ENCODE assay signal across 1 cellular context in the genomic region with DNA sequence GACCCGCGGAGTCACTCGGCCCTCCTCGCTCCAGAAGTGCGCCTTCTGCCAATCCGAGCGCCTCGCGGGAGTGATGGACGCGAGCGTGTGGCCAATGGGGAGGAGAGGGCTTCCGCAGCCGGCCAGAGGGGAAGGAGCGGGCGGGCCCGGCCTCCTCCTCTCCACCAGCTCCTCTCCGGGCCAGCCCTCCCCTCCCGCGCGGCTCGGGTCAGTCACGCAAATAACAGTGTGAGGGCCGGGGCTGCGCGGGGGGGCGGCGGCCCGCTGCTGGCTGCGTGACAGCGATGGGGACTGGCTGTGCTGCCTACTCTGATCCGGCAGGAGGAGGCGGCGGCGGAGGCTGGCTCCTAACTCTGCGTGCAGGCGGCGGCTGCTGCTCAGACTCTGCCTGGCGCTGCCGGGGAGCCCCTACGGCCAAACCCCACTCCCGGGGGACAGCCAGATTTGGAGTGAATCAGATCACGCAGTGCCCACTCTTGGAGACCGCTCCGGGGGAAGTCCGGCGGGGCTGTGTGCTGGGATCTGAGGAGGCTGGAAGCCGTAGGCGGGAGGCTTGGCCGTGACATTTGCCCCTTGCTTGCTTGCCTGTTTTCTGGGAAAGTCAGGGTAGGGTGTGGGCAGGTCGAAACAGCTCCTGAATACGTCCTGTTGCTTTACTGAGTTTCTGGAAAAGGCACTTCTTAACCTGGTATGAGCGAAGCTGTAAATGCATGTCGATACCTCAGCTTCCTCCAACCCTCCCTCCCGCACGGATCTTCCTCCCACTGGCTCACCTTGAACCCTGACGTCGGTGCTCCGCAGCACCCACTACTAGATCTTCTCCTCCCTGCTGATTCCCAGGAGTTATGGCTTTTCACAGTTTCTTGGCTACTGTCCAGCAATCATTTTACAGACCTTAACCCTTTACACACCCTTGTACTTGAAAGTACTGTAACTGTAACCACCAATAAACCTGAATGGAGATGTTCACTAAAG.
A peak's percentile ranks its signal among the peaks of the same experiment; 100 is the strongest.
TF ChIP-seq lines count a peak whose summit lies in the region.

No MANE protein-coding gene starts in this region.

TF ChIP-seq in GM12878, 131 proteins besides CTCF, POLR2A, EP300 and RAD21 (continued from another document and continues in another):
- TF ChIP-seq, protein P1, sequence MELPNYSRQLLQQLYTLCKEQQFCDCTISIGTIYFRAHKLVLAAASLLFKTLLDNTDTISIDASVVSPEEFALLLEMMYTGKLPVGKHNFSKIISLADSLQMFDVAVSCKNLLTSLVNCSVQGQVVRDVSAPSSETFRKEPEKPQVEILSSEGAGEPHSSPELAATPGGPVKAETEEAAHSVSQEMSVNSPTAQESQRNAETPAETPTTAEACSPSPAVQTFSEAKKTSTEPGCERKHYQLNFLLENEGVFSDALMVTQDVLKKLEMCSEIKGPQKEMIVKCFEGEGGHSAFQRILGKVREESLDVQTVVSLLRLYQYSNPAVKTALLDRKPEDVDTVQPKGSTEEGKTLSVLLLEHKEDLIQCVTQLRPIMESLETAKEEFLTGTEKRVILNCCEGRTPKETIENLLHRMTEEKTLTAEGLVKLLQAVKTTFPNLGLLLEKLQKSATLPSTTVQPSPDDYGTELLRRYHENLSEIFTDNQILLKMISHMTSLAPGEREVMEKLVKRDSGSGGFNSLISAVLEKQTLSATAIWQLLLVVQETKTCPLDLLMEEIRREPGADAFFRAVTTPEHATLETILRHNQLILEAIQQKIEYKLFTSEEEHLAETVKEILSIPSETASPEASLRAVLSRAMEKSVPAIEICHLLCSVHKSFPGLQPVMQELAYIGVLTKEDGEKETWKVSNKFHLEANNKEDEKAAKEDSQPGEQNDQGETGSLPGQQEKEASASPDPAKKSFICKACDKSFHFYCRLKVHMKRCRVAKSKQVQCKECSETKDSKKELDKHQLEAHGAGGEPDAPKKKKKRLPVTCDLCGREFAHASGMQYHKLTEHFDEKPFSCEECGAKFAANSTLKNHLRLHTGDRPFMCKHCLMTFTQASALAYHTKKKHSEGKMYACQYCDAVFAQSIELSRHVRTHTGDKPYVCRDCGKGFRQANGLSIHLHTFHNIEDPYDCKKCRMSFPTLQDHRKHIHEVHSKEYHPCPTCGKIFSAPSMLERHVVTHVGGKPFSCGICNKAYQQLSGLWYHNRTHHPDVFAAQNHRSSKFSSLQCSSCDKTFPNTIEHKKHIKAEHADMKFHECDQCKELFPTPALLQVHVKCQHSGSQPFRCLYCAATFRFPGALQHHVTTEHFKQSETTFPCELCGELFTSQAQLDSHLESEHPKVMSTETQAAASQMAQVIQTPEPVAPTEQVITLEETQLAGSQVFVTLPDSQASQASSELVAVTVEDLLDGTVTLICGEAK (IDR thresholded peaks at IDR 0.05; ENCODE audit: borderline replicate concordance), result no peak
- TF ChIP-seq ETV6 (conservative IDR thresholded peaks at IDR 0.05 in 1 of 2, IDR thresholded peaks at IDR 0.05 in 1 of 2; ENCODE audit: borderline replicate concordance in 1 of 2, low read depth in 1 of 2) (0 out of 4 replicates have a peak, but pooled peaks of 1 of the 2 experiments have one; percentile 22), IKZF1 (conservative IDR thresholded peaks at IDR 0.05) (peak; percentile 93), HDAC6 (IDR thresholded peaks at IDR 0.05; ENCODE audit: unreplicated experiment) (no peak), CBX5 (IDR thresholded peaks at IDR 0.05; ENCODE audit: low read depth) (0 out of 2 replicates have a peak, but pooled peaks have one; percentile 58), RCOR1 (conservative IDR thresholded peaks at IDR 0.05; ENCODE audit: low read depth, low read length) (0 out of 2 replicates have a peak, but pooled peaks have one; percentile 24), GABPA (IDR thresholded peaks at IDR 0.05; ENCODE audit: low read depth) (no peak), LARP7 (IDR thresholded peaks at IDR 0.05) (peak; percentile 92; the same call in 1 of the 2 replicates), CREM (IDR thresholded peaks at IDR 0.05; ENCODE audit: low read depth) (peak; percentile 58), EGR1 (IDR thresholded peaks at IDR 0.05; ENCODE audit: borderline replicate concordance in 1 of 2, low read depth in 2 of 2, low read length in 2 of 2) (no peak; a peak in 1 of 3 replicates), MEF2B (IDR thresholded peaks at IDR 0.05; ENCODE audit: partially characterized antibody, poor library complexity, severe bottlenecking) (peak; percentile 89), KAT2A (conservative IDR thresholded peaks at IDR 0.05; ENCODE audit: control insufficient read depth, low read depth, low read length) (no peak), MXI1 (IDR thresholded peaks at IDR 0.05; ENCODE audit: low read depth, low read length) (peak; percentile 41; the same call in 1 of the 2 replicates), POLR2AphosphoS2 (IDR thresholded peaks at IDR 0.05; ENCODE audit: low read depth, low read length) (0 out of 2 replicates have a peak, but pooled peaks have one; percentile 48), JUNB (IDR thresholded peaks at IDR 0.05) (no peak), DPF2 (IDR thresholded peaks at IDR 0.05) (peak; percentile 98), POLR2AphosphoS5 (IDR thresholded peaks at IDR 0.05; ENCODE audit: low read length) (peak; percentile 39; the same call in 1 of the 2 replicates), IKZF2 (IDR thresholded peaks at IDR 0.05) (peak; percentile 68 to 81; a peak in 3 of 4 replicates), MTA2 (IDR thresholded peaks at IDR 0.05; ENCODE audit: low read depth) (peak; percentile 44; the same call in 1 of the 2 replicates), HDGF (IDR thresholded peaks at IDR 0.05) (peak; percentile 89; the same call in 1 of the 2 replicates), BCL11A (IDR thresholded peaks at IDR 0.05; ENCODE audit: low read depth, low read length) (peak; percentile 41), CBX3 (IDR thresholded peaks at IDR 0.05; ENCODE audit: borderline replicate concordance, low read depth) (no peak), TCF7 (IDR thresholded peaks at IDR 0.05; ENCODE audit: borderline replicate concordance) (no peak), TCF12 (IDR thresholded peaks at IDR 0.05; ENCODE audit: low read depth, low read length) (peak; percentile 53; the same call in 1 of the 2 replicates), NR2F1 (conservative IDR thresholded peaks at IDR 0.05) (peak; percentile 83), RELA (IDR thresholded peaks at IDR 0.05; ENCODE audit: borderline replicate concordance, partially characterized antibody) (peak; percentile 56), BACH1 (IDR thresholded peaks at IDR 0.05; ENCODE audit: borderline replicate concordance) (peak; percentile 94), NFXL1 (IDR thresholded peaks at IDR 0.05; ENCODE audit: borderline replicate concordance) (no peak), PAX5 (IDR thresholded peaks at IDR 0.05; ENCODE audit: borderline replicate concordance, low read depth, low read length) (peak; percentile 62; the same call in 1 of the 2 replicates)
- TF ChIP-seq, protein P2, sequence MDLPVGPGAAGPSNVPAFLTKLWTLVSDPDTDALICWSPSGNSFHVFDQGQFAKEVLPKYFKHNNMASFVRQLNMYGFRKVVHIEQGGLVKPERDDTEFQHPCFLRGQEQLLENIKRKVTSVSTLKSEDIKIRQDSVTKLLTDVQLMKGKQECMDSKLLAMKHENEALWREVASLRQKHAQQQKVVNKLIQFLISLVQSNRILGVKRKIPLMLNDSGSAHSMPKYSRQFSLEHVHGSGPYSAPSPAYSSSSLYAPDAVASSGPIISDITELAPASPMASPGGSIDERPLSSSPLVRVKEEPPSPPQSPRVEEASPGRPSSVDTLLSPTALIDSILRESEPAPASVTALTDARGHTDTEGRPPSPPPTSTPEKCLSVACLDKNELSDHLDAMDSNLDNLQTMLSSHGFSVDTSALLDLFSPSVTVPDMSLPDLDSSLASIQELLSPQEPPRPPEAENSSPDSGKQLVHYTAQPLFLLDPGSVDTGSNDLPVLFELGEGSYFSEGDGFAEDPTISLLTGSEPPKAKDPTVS (IDR thresholded peaks at IDR 0.05; ENCODE audit: low read depth, low read length), result no peak
- TF ChIP-seq, protein P3, sequence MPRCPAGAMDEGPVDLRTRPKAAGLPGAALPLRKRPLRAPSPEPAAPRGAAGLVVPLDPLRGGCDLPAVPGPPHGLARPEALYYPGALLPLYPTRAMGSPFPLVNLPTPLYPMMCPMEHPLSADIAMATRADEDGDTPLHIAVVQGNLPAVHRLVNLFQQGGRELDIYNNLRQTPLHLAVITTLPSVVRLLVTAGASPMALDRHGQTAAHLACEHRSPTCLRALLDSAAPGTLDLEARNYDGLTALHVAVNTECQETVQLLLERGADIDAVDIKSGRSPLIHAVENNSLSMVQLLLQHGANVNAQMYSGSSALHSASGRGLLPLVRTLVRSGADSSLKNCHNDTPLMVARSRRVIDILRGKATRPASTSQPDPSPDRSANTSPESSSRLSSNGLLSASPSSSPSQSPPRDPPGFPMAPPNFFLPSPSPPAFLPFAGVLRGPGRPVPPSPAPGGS (IDR thresholded peaks at IDR 0.05; ENCODE audit: borderline replicate concordance, insufficient read depth, low read depth, low read length, poor library complexity, severe bottlenecking), result peak; percentile 22
- TF ChIP-seq, protein P4, sequence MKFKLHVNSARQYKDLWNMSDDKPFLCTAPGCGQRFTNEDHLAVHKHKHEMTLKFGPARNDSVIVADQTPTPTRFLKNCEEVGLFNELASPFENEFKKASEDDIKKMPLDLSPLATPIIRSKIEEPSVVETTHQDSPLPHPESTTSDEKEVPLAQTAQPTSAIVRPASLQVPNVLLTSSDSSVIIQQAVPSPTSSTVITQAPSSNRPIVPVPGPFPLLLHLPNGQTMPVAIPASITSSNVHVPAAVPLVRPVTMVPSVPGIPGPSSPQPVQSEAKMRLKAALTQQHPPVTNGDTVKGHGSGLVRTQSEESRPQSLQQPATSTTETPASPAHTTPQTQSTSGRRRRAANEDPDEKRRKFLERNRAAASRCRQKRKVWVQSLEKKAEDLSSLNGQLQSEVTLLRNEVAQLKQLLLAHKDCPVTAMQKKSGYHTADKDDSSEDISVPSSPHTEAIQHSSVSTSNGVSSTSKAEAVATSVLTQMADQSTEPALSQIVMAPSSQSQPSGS (IDR thresholded peaks at IDR 0.05; ENCODE audit: low read length), result no peak
- TF ChIP-seq, protein P5, sequence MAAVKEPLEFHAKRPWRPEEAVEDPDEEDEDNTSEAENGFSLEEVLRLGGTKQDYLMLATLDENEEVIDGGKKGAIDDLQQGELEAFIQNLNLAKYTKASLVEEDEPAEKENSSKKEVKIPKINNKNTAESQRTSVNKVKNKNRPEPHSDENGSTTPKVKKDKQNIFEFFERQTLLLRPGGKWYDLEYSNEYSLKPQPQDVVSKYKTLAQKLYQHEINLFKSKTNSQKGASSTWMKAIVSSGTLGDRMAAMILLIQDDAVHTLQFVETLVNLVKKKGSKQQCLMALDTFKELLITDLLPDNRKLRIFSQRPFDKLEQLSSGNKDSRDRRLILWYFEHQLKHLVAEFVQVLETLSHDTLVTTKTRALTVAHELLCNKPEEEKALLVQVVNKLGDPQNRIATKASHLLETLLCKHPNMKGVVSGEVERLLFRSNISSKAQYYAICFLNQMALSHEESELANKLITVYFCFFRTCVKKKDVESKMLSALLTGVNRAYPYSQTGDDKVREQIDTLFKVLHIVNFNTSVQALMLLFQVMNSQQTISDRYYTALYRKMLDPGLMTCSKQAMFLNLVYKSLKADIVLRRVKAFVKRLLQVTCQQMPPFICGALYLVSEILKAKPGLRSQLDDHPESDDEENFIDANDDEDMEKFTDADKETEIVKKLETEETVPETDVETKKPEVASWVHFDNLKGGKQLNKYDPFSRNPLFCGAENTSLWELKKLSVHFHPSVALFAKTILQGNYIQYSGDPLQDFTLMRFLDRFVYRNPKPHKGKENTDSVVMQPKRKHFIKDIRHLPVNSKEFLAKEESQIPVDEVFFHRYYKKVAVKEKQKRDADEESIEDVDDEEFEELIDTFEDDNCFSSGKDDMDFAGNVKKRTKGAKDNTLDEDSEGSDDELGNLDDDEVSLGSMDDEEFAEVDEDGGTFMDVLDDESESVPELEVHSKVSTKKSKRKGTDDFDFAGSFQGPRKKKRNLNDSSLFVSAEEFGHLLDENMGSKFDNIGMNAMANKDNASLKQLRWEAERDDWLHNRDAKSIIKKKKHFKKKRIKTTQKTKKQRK (IDR thresholded peaks at IDR 0.05; ENCODE audit: low read depth, low read length), result 0 out of 2 replicates have a peak, but pooled peaks have one; percentile 4
- TF ChIP-seq, protein P6, sequence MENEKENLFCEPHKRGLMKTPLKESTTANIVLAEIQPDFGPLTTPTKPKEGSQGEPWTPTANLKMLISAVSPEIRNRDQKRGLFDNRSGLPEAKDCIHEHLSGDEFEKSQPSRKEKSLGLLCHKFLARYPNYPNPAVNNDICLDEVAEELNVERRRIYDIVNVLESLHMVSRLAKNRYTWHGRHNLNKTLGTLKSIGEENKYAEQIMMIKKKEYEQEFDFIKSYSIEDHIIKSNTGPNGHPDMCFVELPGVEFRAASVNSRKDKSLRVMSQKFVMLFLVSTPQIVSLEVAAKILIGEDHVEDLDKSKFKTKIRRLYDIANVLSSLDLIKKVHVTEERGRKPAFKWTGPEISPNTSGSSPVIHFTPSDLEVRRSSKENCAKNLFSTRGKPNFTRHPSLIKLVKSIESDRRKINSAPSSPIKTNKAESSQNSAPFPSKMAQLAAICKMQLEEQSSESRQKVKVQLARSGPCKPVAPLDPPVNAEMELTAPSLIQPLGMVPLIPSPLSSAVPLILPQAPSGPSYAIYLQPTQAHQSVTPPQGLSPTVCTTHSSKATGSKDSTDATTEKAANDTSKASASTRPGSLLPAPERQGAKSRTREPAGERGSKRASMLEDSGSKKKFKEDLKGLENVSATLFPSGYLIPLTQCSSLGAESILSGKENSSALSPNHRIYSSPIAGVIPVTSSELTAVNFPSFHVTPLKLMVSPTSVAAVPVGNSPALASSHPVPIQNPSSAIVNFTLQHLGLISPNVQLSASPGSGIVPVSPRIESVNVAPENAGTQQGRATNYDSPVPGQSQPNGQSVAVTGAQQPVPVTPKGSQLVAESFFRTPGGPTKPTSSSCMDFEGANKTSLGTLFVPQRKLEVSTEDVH (IDR thresholded peaks at IDR 0.05; ENCODE audit: low read depth, partially characterized antibody), result no peak
- TF ChIP-seq, protein P7, sequence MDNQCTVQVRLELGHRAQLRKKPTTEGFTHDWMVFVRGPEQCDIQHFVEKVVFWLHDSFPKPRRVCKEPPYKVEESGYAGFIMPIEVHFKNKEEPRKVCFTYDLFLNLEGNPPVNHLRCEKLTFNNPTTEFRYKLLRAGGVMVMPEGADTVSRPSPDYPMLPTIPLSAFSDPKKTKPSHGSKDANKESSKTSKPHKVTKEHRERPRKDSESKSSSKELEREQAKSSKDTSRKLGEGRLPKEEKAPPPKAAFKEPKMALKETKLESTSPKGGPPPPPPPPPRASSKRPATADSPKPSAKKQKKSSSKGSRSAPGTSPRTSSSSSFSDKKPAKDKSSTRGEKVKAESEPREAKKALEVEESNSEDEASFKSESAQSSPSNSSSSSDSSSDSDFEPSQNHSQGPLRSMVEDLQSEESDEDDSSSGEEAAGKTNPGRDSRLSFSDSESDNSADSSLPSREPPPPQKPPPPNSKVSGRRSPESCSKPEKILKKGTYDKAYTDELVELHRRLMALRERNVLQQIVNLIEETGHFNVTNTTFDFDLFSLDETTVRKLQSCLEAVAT (IDR thresholded peaks at IDR 0.05), result peak; percentile 79
